In genomic region chrX:116862340-116862739, GRCh38 we compare ENCODE assay signal across 27 cellular contexts.
A peak's percentile ranks its signal among the peaks of the same experiment; 100 is the strongest.
DNase-seq lines count a peak whose midpoint lies in the region; ATAC-seq, FAIRE-seq and TF ChIP-seq lines count a peak whose summit lies in the region.
"Had no signal": no experiment of that assay in that cellular context is flagged by ENCODE, and none has a peak within 500 bp of the region (broad histone marks: within the 10 kb centered on the region; RNA-seq: fewer than 3 reads in every experiment).

No MANE protein-coding gene starts in this region.

- TF ChIP-seq EP300 in A549 (IDR thresholded peaks at IDR 0.05) = no peak

- H3K36me3 ChIP-seq in bronchial epithelial cell (ENCODE audit: control insufficient read depth, insufficient read depth, low read length) = no peaks in the 10 kb centered on the region
- H3K36me3 ChIP-seq: BE2C, BLaER1 had no signal

- no peak for TF ChIP-seq RAD21 in A549 (conservative IDR thresholded peaks at IDR 0.05 in 1 of 2, IDR thresholded peaks at IDR 0.05 in 1 of 2)

- CTCF ChIA-PET in A549 (lab: Yijun Ruan, JAX) = no interaction called here

- H3K4me2 ChIP-seq in A549 = no peak overlapping the region
- H3K4me2 ChIP-seq: BLaER1 had no signal

- WGBS in A549 (ENCODE audit: missing lambda C conversion rate) = 9% methylated on average over 1 of the region's 1 CpG

- H3K9me3 ChIP-seq in A549 = no peaks in the 10 kb centered on the region
- H3K9me3 ChIP-seq: BE2C, BLaER1 had no signal

- POLR2A ChIA-PET in A549 (lab: Yijun Ruan, JAX) = no interaction called here

- no peaks in the 10 kb centered on the region for H3K27me3 ChIP-seq in bronchial epithelial cell (ENCODE audit: control insufficient read depth, insufficient read depth, low read length)
- H3K27me3 ChIP-seq: BE2C had no signal

- H3K4me3 ChIP-seq in A549 = no peak overlapping the region
- H3K4me3 ChIP-seq in bronchial epithelial cell (ENCODE audit: low read depth, low read length) = no peak overlapping the region
- H3K4me3 ChIP-seq: BLaER1, GM12878 had no signal

- no peak overlapping the region for H3K27ac ChIP-seq in A549
- H3K27ac ChIP-seq: 22Rv1, BLaER1 had no signal

- peak; percentile 51 for FAIRE-seq in A549 (lab: Jason Lieb, UNC)
- peak; percentile 40 for FAIRE-seq in bronchial epithelial cell (lab: Jason Lieb, UNC)
- FAIRE-seq: GM12878, GM12892, GM18507, GM19239 had no signal

- no peak for DNase-seq in A549 (ENCODE audit: low read depth in 1 of 2, low spot score in 1 of 2)
- DNase-seq in NAMALWA (ENCODE audit: low spot score) = peak; percentile 0
- no peak for DNase-seq in bronchial epithelial cell (ENCODE audit: low read depth)
- DNase-seq in mesenteric fat pad (ENCODE audit: low spot score) = peak; percentile 22
- DNase-seq in retina = no peak
- DNase-seq: ACHN; BE2C; C1 segment of cervical spinal cord; CD4-positive, alpha-beta memory T cell; CD4-positive, CD25-positive, alpha-beta regulatory T cell; CD8-positive, alpha-beta memory T cell; COR-L47; DMS 273 treated with DMSO at 0.1 percent for 48 hours; DMS153; DMS53; DMS79; DND-41; EL; GDM1 had no signal

- ATAC-seq in A549 (no peak), GM19452 (IDR thresholded peaks at IDR 0.05; ENCODE audit: unreplicated experiment) (no peak), GM18519 (IDR thresholded peaks at IDR 0.05; ENCODE audit: low FRiP score, unreplicated experiment) (no peak)
- ATAC-seq: GM12878 had no signal

- TF ChIP-seq CTCF in A549 (IDR thresholded peaks at IDR 0.05) (no peak), bronchial epithelial cell (IDR thresholded peaks at IDR 0.05; ENCODE audit: insufficient read depth, low read length, severe bottlenecking) (no peak)

- H3K4me1 ChIP-seq in A549 = no peaks in the 10 kb centered on the region
- H3K4me1 ChIP-seq: BE2C, BLaER1 had no signal

- no peak for TF ChIP-seq POLR2A in A549 (IDR thresholded peaks at IDR 0.05; ENCODE audit: low read length)

TF ChIP-seq in A549, 52 proteins besides CTCF, POLR2A, EP300 and RAD21:
- no peak for TF ChIP-seq ZC3H11A (IDR thresholded peaks at IDR 0.05)
- TF ChIP-seq FOSB (CRISPR knock-in tag; IDR thresholded peaks at IDR 0.05) = no peak
- no peak for TF ChIP-seq CHD2 (IDR thresholded peaks at IDR 0.05; ENCODE audit: low read length, partially characterized antibody)
- TF ChIP-seq EHF (CRISPR knock-in tag; IDR thresholded peaks at IDR 0.05) = no peak
- TF ChIP-seq HOXB13 (CRISPR knock-in tag; IDR thresholded peaks at IDR 0.05; ENCODE audit: low read depth) = no peak
- TF ChIP-seq ZFP36 (IDR thresholded peaks at IDR 0.05; ENCODE audit: borderline replicate concordance, partially characterized antibody) = no peak
- TF ChIP-seq JUNB (IDR thresholded peaks at IDR 0.05) = no peak
- no peak for TF ChIP-seq SMC3 (IDR thresholded peaks at IDR 0.05)
- TF ChIP-seq E2F6 (IDR thresholded peaks at IDR 0.05; ENCODE audit: borderline replicate concordance, low read depth) = no peak
- no peak for TF ChIP-seq HEYL (CRISPR knock-in tag; IDR thresholded peaks at IDR 0.05)
- no peak for TF ChIP-seq CBX8 (IDR thresholded peaks at IDR 0.05)

Comparison
In these comparisons a context has a peak if more than half of its experiments do, and no peak if none do; other contexts are left out.
1. DNase-seq: peak in NAMALWA (single experiment) and mesenteric fat pad (single experiment); none in A549 (0 of 2), bronchial epithelial cell (single experiment) and retina (single experiment).